Comparison of ENCODE assay signal across 1 cellular context in genomic region chr2:144406111-144406788, GRCh38.
TF ChIP-seq lines count a peak whose summit lies in the region.

No MANE protein-coding gene starts in this region.

TF ChIP-seq in IMR-90, 13 proteins besides CTCF, POLR2A, EP300 and RAD21 (continued from another document):
- no peak for TF ChIP-seq BHLHE40 (IDR thresholded peaks at IDR 0.05; ENCODE audit: low read depth, low read length)
- no peak for TF ChIP-seq FOS (IDR thresholded peaks at IDR 0.05; ENCODE audit: low read depth, low read length)
- no peak for TF ChIP-seq SMC3 (IDR thresholded peaks at IDR 0.05; ENCODE audit: low read depth, low read length)
- no peak for TF ChIP-seq MAFK (IDR thresholded peaks at IDR 0.05; ENCODE audit: low read depth, low read length)
- no peak for TF ChIP-seq MXI1 (IDR thresholded peaks at IDR 0.05; ENCODE audit: borderline replicate concordance, low read depth, low read length)
- no peak for TF ChIP-seq CEBPB (IDR thresholded peaks at IDR 0.05; ENCODE audit: low read depth, low read length)
- no peak for TF ChIP-seq MAZ (IDR thresholded peaks at IDR 0.05; ENCODE audit: borderline replicate concordance, low read depth, low read length)
- TF ChIP-seq CHD1 (IDR thresholded peaks at IDR 0.05; ENCODE audit: low read depth, low read length) = no peak
- no peak for TF ChIP-seq RFX5 (IDR thresholded peaks at IDR 0.05; ENCODE audit: low read depth, low read length)
- TF ChIP-seq RCOR1 (IDR thresholded peaks at IDR 0.05; ENCODE audit: insufficient replicate concordance, low read length) = no peak
- no peak for TF ChIP-seq USF2 (IDR thresholded peaks at IDR 0.05; ENCODE audit: low read depth, low read length)
